Comparison of ENCODE assay signal across 1 cellular context in the genomic region with DNA sequence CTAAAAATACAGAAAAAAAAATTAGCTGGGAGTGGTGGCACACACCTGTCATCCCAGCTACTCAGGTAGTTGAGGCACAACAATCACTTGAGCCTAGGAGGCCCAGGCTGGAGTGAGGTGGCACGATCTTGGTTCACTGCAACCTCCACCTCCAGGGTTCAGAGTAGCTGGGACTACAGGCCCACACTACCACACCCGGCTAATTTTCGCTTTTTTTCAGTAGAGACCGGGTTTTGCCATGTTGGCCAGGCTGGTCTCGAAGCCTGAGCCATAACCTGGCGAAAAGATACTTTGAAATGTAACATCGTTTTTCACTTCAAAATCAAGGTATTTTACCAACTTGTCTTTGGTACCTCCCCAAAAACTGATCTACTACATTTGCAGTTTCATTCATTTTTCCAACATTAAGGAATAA.
TF ChIP-seq lines count a peak whose summit lies in the region.

No MANE protein-coding gene starts in this region.

TF ChIP-seq in endothelial cell of umbilical vein, 7 proteins besides CTCF, POLR2A, EP300 and RAD21:
- peak; percentile 52 for TF ChIP-seq POLR2AphosphoS5 (IDR thresholded peaks at IDR 0.05; ENCODE audit: insufficient read depth, low read depth, low read length)
- TF ChIP-seq, protein P1, sequence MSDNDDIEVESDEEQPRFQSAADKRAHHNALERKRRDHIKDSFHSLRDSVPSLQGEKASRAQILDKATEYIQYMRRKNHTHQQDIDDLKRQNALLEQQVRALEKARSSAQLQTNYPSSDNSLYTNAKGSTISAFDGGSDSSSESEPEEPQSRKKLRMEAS (IDR thresholded peaks at IDR 0.05; ENCODE audit: insufficient read depth, insufficient read length), result no peak
- no peak for TF ChIP-seq FOS (IDR thresholded peaks at IDR 0.05; ENCODE audit: borderline replicate concordance, insufficient read depth, low read length)
